ENCODE assay signal across 8 cellular contexts in the genomic region with DNA sequence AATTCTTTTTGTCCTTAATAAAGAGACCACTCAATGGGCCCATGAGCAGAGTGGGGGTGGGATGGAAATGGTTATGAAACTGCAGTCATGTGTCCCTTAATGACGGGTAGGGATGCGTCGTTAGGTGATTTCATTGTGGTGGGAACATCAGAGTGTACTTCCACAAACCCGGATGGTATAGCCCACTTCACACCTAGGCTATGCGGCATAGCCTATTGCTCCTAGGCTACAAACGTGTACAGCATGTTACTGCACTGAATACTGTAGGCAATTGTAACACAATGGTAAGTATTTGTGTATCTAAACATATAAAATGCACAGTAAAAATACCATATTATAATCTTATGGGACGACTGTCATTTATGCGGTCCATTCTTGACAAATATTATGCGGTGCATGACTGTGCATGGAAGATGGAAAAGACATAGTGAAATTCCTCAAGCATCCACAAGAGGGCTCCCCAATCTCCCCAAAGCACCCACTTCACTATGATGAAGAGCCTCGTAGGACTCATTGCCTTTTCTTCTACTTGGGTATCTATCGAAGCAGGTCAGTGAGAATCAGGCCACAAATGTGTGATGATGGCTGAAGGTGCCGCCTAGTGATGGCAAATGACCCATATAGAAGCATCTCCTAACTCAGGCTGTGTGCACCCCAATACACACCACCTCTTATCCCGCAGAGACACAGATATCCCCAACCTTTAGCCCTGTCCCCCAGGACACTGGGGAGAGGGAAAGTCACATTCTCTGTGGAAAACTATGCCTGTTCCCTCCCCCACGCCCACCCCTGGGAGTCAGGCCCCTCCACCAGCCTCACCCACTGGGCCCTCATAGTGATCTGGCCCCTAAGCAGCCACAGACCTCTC. TPM values are rescaled to one million over a fixed set of nuclear protein-coding genes. Genes with fewer than 3 reads are reported as not detected.
DNase-seq lines count a peak whose midpoint lies in the region; ATAC-seq, FAIRE-seq and TF ChIP-seq lines count a peak whose summit lies in the region.

No MANE protein-coding gene starts in this region.

- no peak overlapping the region for H3K27ac Mint-ChIP-seq in effector memory CD8-positive, alpha-beta T cell
- H3K27ac Mint-ChIP-seq in natural killer cell treated with Interleukin-12 subunit alpha and Interleukin-12 subunit beta and Interleukin-15 and Interleukin-18, amount 100 ng/mL, for 72 hours = no peak overlapping the region

- WGBS in lower leg skin, 2 donors = 51 to 53% methylated on average over 14 of the region's 14 CpGs

- peak; percentile 81 for FAIRE-seq in TTC549 (lab: Jason Lieb, UNC)

- intact Hi-C loops in lower leg skin (cut with DNase I; ENCODE audit: low total_unique reads) = no loop called here

- ATAC-seq in effector memory CD8-positive, alpha-beta T cell (replicated peaks) = peak; percentile 87
- ATAC-seq in natural killer cell treated with Interleukin-12 subunit alpha and Interleukin-12 subunit beta and Interleukin-15 and Interleukin-18, amount 100 ng/mL, for 72 hours = peak; percentile 70 to 75
- ATAC-seq in GM21367 (IDR thresholded peaks at IDR 0.05; ENCODE audit: unreplicated experiment) = no peak

- H3K9me3 Mint-ChIP-seq in effector memory CD8-positive, alpha-beta T cell = no peaks in the 10 kb centered on the region
- H3K9me3 Mint-ChIP-seq in natural killer cell treated with Interleukin-12 subunit alpha and Interleukin-12 subunit beta and Interleukin-15 and Interleukin-18, amount 100 ng/mL, for 72 hours = no peaks in the 10 kb centered on the region

- TF ChIP-seq POLR2A in lower leg skin (IDR thresholded peaks at IDR 0.05) = no peak

- peaks cover 31 to 52% of the 10 kb centered on the region in 2 donors for H3K27me3 Mint-ChIP-seq in effector memory CD8-positive, alpha-beta T cell
- H3K27me3 Mint-ChIP-seq in natural killer cell treated with Interleukin-12 subunit alpha and Interleukin-12 subunit beta and Interleukin-15 and Interleukin-18, amount 100 ng/mL, for 72 hours = peaks cover 0 to 13% of the 10 kb centered on the region in 2 donors

- H3K4me3 ChIP-seq in lower leg skin (ENCODE audit: low read depth, poor library complexity, severe bottlenecking) = no peak overlapping the region

- peak; percentile 84 for TF ChIP-seq CTCF in 22Rv1 (IDR thresholded peaks at IDR 0.05)
- no peak for TF ChIP-seq CTCF in lower leg skin (IDR thresholded peaks at IDR 0.05)

- no peak overlapping the region for H3K27ac ChIP-seq in 22Rv1

- H3K4me1 Mint-ChIP-seq in effector memory CD8-positive, alpha-beta T cell (ENCODE audit: low read depth in 2 of 2) = peaks cover 0 to 5% of the 10 kb centered on the region in 2 donors
- H3K4me1 Mint-ChIP-seq in natural killer cell treated with Interleukin-12 subunit alpha and Interleukin-12 subunit beta and Interleukin-15 and Interleukin-18, amount 100 ng/mL, for 72 hours (ENCODE audit: low read depth in 2 of 2) = peaks cover 11% of the 10 kb centered on the region in 2 donors

- peaks cover 3% of the 10 kb centered on the region for H3K36me3 Mint-ChIP-seq in effector memory CD8-positive, alpha-beta T cell (ENCODE audit: insufficient read depth)
- no peaks in the 10 kb centered on the region for H3K36me3 Mint-ChIP-seq in natural killer cell treated with Interleukin-12 subunit alpha and Interleukin-12 subunit beta and Interleukin-15 and Interleukin-18, amount 100 ng/mL, for 72 hours

- DNase-seq in ELR (ENCODE audit: low read depth) (peak; percentile 71), NCI-H146 treated with DMSO at 0.1 percent for 48 hours (lab: John Stamatoyannopoulos, UW; ENCODE audit: unreplicated experiment) (peak; percentile 43), lower leg skin (ENCODE audit: low spot score in 2 of 2) (no peak)
- peak; percentile 39 to 50 (median 50) for DNase-seq in effector memory CD8-positive, alpha-beta T cell
- peak; percentile 66 for DNase-seq in natural killer cell treated with Interleukin-12 subunit alpha and Interleukin-12 subunit beta and Interleukin-15 and Interleukin-18, amount 100 ng/mL, for 72 hours (ENCODE audit: low spot score)

- H3K4me3 Mint-ChIP-seq in effector memory CD8-positive, alpha-beta T cell = no peak overlapping the region
- H3K4me3 Mint-ChIP-seq in natural killer cell treated with Interleukin-12 subunit alpha and Interleukin-12 subunit beta and Interleukin-15 and Interleukin-18, amount 100 ng/mL, for 72 hours = no peak overlapping the region

RNA-seq across cellular contexts. Expression of gene TBX21, which starts 43.5 kb away (rescaled TPM):
- total RNA-seq in natural killer cell treated with Interleukin-12 subunit alpha and Interleukin-12 subunit beta and Interleukin-15 and Interleukin-18, amount 100 ng/mL, for 72 hours = 100 to 1,000 TPM; 234 to 437 TPM
- 1 to 10 TPM in 2 of 4 donors, under 1 TPM in 1, not detected in 1; 0.12 to 1.9 (median 1.2) TPM for total RNA-seq in lower leg skin

RNA-seq across cellular contexts. Expression of gene OSBPL7, which starts 45.0 kb away (rescaled TPM):
- 10 to 100 TPM; 21.6 to 28.6 TPM for total RNA-seq in natural killer cell treated with Interleukin-12 subunit alpha and Interleukin-12 subunit beta and Interleukin-15 and Interleukin-18, amount 100 ng/mL, for 72 hours
- 1 to 10 TPM; 1.1 to 8.4 (median 1.8) TPM for total RNA-seq in lower leg skin

RNA-seq across cellular contexts. Expression of gene MRPL10, which starts 54.8 kb away (rescaled TPM):
- total RNA-seq in natural killer cell treated with Interleukin-12 subunit alpha and Interleukin-12 subunit beta and Interleukin-15 and Interleukin-18, amount 100 ng/mL, for 72 hours = 10 to 100 TPM; 44.6 to 44.7 TPM
- 10 to 100 TPM; 25.3 to 35.4 (median 30.2) TPM for total RNA-seq in lower leg skin

RNA-seq across cellular contexts. Expression of gene LRRC46, which starts 54.9 kb away (rescaled TPM):
- under 1 TPM; 0.17 to 0.86 TPM for total RNA-seq in natural killer cell treated with Interleukin-12 subunit alpha and Interleukin-12 subunit beta and Interleukin-15 and Interleukin-18, amount 100 ng/mL, for 72 hours
- total RNA-seq in lower leg skin = not detected

Comparison
In these comparisons a context has a peak if more than half of its experiments do, and no peak if none do; other contexts are left out.
1. DNase-seq: peak in ELR (single experiment), NCI-H146 treated with DMSO at 0.1 percent for 48 hours (single experiment), effector memory CD8-positive, alpha-beta T cell (3 of 3) and natural killer cell treated with Interleukin-12 subunit alpha and Interleukin-12 subunit beta and Interleukin-15 and Interleukin-18, amount 100 ng/mL, for 72 hours (single experiment); none in lower leg skin (0 of 2).
2. RNA of gene TBX21, which starts 43.5 kb away (total RNA-seq): 234 to 437 TPM in natural killer cell treated with Interleukin-12 subunit alpha and Interleukin-12 subunit beta and Interleukin-15 and Interleukin-18, amount 100 ng/mL, for 72 hours; 0.12 to 1.9 TPM in lower leg skin; every median in the first group is over 10 times any median in the second.